8 cellular contexts compared by ENCODE assay signal in genomic region chr7:152025077-152025936, GRCh38. TPM values are rescaled to one million over a fixed set of nuclear protein-coding genes. Genes with fewer than 3 reads are reported as not detected.
A peak's percentile ranks its signal among the peaks of the same experiment; 100 is the strongest.
DNase-seq lines count a peak whose midpoint lies in the region; ATAC-seq and TF ChIP-seq lines count a peak whose summit lies in the region.

TSS of gene GALNT11 (plus strand) at chr7:152025674. CDS start at chr7:152094228, 68,554 bp downstream.

- POLR2A ChIA-PET in HEK293 (lab: Yijun Ruan, JAX), result interaction anchor here (0.5 kb wide), 1 partner anchor 110 kb away, joined by 3 read pairs; no protein-coding TSS in a partner anchor

- H3K36me3 Mint-ChIP-seq in progenitor cell of endocrine pancreas (ENCODE audit: insufficient read depth), result peaks cover 18% of the 10 kb centered on the region

- peaks cover 5% of the 10 kb centered on the region for H3K4me1 Mint-ChIP-seq in progenitor cell of endocrine pancreas (ENCODE audit: low read depth)

- peak; percentile 96 to 100 (median 98) for ATAC-seq in heart right ventricle
- ATAC-seq in upper lobe of right lung, result peak; percentile 99

- H3K27me3 ChIP-seq in heart right ventricle (no peaks in the 10 kb centered on the region), upper lobe of right lung (no peaks in the 10 kb centered on the region)

- peaks cover 3% of the 10 kb centered on the region for H3K9me3 Mint-ChIP-seq in progenitor cell of endocrine pancreas (ENCODE audit: low read depth)

- TF ChIP-seq CTCF in HEK293 (tag by site-specific recombination; IDR thresholded peaks at IDR 0.05), result peak; percentile 37; the same call in 1 of the 2 replicates
- TF ChIP-seq CTCF in heart right ventricle (IDR thresholded peaks at IDR 0.05), result peak in 5 of 9 donors; percentile 25 to 58 (median 40)
- peak; percentile 49 for TF ChIP-seq CTCF in progenitor cell of endocrine pancreas (IDR thresholded peaks at IDR 0.05; ENCODE audit: unreplicated experiment)
- TF ChIP-seq CTCF in upper lobe of right lung (IDR thresholded peaks at IDR 0.05), result peak; percentile 27

- H3K9me3 ChIP-seq in HEK293 (ENCODE audit: control insufficient read depth, insufficient read depth, low read depth, low read length) (no peaks in the 10 kb centered on the region), heart right ventricle (no peaks in the 10 kb centered on the region), upper lobe of right lung (no peaks in the 10 kb centered on the region)

- CTCF ChIA-PET in HEK293 (lab: Yijun Ruan, JAX), result interaction anchor here (0.6 kb wide), 1 partner anchor 42 kb away, joined by 4 read pairs; no protein-coding TSS in a partner anchor

- DNase-seq in MV-4-11 (lab: John Stamatoyannopoulos, UW) (peak; percentile 71), amniotic epithelial cell (ENCODE audit: low read depth) (peak; percentile 66), heart right ventricle (peak; percentile 79 to 89), progenitor cell of endocrine pancreas (ENCODE audit: low spot score, unreplicated experiment) (peak; percentile 74), upper lobe of right lung (peak; percentile 94)

- H3K4me3 ChIP-seq in HEK293 (ENCODE audit: low read depth, low read length), result peak within 1 kb of the TSS; percentile 77
- H3K4me3 ChIP-seq in heart right ventricle, result peak within 1 kb of the TSS; percentile 64 to 96 (median 86)
- H3K4me3 ChIP-seq in upper lobe of right lung, result peak within 1 kb of the TSS; percentile 66

- H3K27ac ChIP-seq in HEK293 (ENCODE audit: extremely low read depth, low read depth, low read length) (peak within 1 kb of the TSS; percentile 71), heart right ventricle (peak within 1 kb of the TSS in 9 of 10 donors; percentile 82 to 94 (median 87)), upper lobe of right lung (peak within 1 kb of the TSS; percentile 87)

- intact Hi-C loops in T-helper 1 cell treated with Interleukin-12 subunit alpha and Interleukin-12 subunit beta and Interleukin-4 antibody, amounts not matched to agents 30 ng/mL and 1 ng/mL, for 36 hours (cut with micrococcal nuclease), result loop anchor here (1.0 to 5.0 kb wide), 7 partner anchors 89 to 733 kb away; partner anchors contain the start of gene ACTR3B
- intact Hi-C loops in heart right ventricle (cut with DNase I) (loop anchor here in 2 of 10 donors (5.0 to 10.0 kb wide), 2 partner anchors 119 to 148 kb away; partner anchors contain the start of gene PRKAG2 (in 1 of the 2)), upper lobe of right lung (cut with DNase I) (no loop called here)

- peaks cover 5% of the 10 kb centered on the region for H3K27me3 Mint-ChIP-seq in progenitor cell of endocrine pancreas

- H3K4me1 ChIP-seq in HEK293 (ENCODE audit: control insufficient read depth, insufficient read depth, low read length) (no peaks in the 10 kb centered on the region), heart right ventricle (peaks cover 0 to 23% (median 13%) of the 10 kb centered on the region in 9 donors), upper lobe of right lung (peaks cover 20% of the 10 kb centered on the region)

- H3K4me3 Mint-ChIP-seq in progenitor cell of endocrine pancreas (ENCODE audit: low read depth), result peak within 1 kb of the TSS; percentile 86

- H3K27ac Mint-ChIP-seq in progenitor cell of endocrine pancreas, result peak within 1 kb of the TSS; percentile 92

- peak; percentile 50 for TF ChIP-seq POLR2A in GM10847 (IDR thresholded peaks at IDR 0.05; ENCODE audit: extremely low read depth, insufficient read length)

- peaks cover 0 to 21% of the 10 kb centered on the region in 2 experiments; a peak in 1 of 3 replicates for H3K36me3 ChIP-seq in HEK293 (ENCODE audit: control insufficient read depth in 2 of 2, insufficient read depth in 1 of 2, low read length in 2 of 2)
- peaks cover 0 to 20% (median 7%) of the 10 kb centered on the region in 9 donors for H3K36me3 ChIP-seq in heart right ventricle
- H3K36me3 ChIP-seq in upper lobe of right lung, result no peaks in the 10 kb centered on the region

- 4% methylated on average over 67 to 84 of the region's 84 CpGs for WGBS in heart right ventricle, 2 donors

TF ChIP-seq in HEK293, 187 proteins besides CTCF, POLR2A, EP300 and RAD21 (continues in another document):
- 0 out of 2 replicates have a peak, but pooled peaks have one; percentile 4 for TF ChIP-seq ZNF76 (tag by site-specific recombination; IDR thresholded peaks at IDR 0.05; ENCODE audit: borderline replicate concordance, low read depth)
- no peak for TF ChIP-seq SCRT1 (tag by site-specific recombination; IDR thresholded peaks at IDR 0.05; ENCODE audit: borderline replicate concordance)
- TF ChIP-seq ZNF670 (tag by site-specific recombination; IDR thresholded peaks at IDR 0.05; ENCODE audit: low read depth), result no peak
- TF ChIP-seq OVOL3 (tag by site-specific recombination; IDR thresholded peaks at IDR 0.05), result no peak
- peak; percentile 87 for TF ChIP-seq ZNF501 (tag by site-specific recombination; IDR thresholded peaks at IDR 0.05)
- TF ChIP-seq SETDB1 (IDR thresholded peaks at IDR 0.05; ENCODE audit: insufficient read length, low read length), result no peak
- TF ChIP-seq ZNF639 (tag by site-specific recombination; IDR thresholded peaks at IDR 0.05), result no peak
- TF ChIP-seq ZBTB7A (tag by site-specific recombination; IDR thresholded peaks at IDR 0.05; ENCODE audit: low read depth), result peak; percentile 26; the same call in 1 of the 2 replicates
- TF ChIP-seq, protein P1, sequence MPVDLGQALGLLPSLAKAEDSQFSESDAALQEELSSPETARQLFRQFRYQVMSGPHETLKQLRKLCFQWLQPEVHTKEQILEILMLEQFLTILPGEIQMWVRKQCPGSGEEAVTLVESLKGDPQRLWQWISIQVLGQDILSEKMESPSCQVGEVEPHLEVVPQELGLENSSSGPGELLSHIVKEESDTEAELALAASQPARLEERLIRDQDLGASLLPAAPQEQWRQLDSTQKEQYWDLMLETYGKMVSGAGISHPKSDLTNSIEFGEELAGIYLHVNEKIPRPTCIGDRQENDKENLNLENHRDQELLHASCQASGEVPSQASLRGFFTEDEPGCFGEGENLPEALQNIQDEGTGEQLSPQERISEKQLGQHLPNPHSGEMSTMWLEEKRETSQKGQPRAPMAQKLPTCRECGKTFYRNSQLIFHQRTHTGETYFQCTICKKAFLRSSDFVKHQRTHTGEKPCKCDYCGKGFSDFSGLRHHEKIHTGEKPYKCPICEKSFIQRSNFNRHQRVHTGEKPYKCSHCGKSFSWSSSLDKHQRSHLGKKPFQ (tag by site-specific recombination; IDR thresholded peaks at IDR 0.05), result no peak
- TF ChIP-seq ZNF514 (tag by site-specific recombination; IDR thresholded peaks at IDR 0.05), result no peak
- TF ChIP-seq ZNF221 (tag by site-specific recombination; IDR thresholded peaks at IDR 0.05; ENCODE audit: borderline replicate concordance), result no peak
- TF ChIP-seq ZNF311 (tag by site-specific recombination; IDR thresholded peaks at IDR 0.05; ENCODE audit: borderline replicate concordance), result no peak
- peak; percentile 95 for TF ChIP-seq ZBTB8A (tag by site-specific recombination; IDR thresholded peaks at IDR 0.05)
- TF ChIP-seq, protein P2, sequence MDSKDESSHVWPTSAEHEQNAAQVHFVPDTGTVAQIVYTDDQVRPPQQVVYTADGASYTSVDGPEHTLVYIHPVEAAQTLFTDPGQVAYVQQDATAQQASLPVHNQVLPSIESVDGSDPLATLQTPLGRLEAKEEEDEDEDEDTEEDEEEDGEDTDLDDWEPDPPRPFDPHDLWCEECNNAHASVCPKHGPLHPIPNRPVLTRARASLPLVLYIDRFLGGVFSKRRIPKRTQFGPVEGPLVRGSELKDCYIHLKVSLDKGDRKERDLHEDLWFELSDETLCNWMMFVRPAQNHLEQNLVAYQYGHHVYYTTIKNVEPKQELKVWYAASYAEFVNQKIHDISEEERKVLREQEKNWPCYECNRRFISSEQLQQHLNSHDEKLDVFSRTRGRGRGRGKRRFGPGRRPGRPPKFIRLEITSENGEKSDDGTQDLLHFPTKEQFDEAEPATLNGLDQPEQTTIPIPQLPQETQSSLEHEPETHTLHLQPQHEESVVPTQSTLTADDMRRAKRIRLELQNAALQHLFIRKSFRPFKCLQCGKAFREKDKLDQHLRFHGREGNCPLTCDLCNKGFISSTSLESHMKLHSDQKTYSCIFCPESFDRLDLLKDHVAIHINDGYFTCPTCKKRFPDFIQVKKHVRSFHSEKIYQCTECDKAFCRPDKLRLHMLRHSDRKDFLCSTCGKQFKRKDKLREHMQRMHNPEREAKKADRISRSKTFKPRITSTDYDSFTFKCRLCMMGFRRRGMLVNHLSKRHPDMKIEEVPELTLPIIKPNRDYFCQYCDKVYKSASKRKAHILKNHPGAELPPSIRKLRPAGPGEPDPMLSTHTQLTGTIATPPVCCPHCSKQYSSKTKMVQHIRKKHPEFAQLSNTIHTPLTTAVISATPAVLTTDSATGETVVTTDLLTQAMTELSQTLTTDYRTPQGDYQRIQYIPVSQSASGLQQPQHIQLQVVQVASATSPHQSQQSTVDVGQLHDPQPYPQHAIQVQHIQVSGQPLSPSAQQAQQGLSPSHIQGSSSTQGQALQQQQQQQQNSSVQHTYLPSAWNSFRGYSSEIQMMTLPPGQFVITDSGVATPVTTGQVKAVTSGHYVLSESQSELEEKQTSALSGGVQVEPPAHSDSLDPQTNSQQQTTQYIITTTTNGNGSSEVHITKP (tag by site-specific recombination; IDR thresholded peaks at IDR 0.05), result no peak
- TF ChIP-seq ZNF174 (tag by site-specific recombination; IDR thresholded peaks at IDR 0.05), result no peak
- TF ChIP-seq ZNF335 (tag by site-specific recombination; conservative IDR thresholded peaks at IDR 0.05), result peak; percentile 80

RNA-seq across cellular contexts. Expression of gene GALNT11, which starts in this region (rescaled TPM):
- 16.7 and 19.8 TPM in 2 replicates for total RNA-seq in T-helper 1 cell treated with Interleukin-12 subunit alpha and Interleukin-12 subunit beta and Interleukin-4 antibody, amounts not matched to agents 30 ng/mL and 1 ng/mL, for 36 hours
- total RNA-seq in heart right ventricle (10 to 100 TPM; 19.3 to 28.4 (median 22.9) TPM), progenitor cell of endocrine pancreas (29.5 and 32.9 TPM in 2 replicates), upper lobe of right lung (40.5 TPM)
- polyA plus RNA-seq in heart right ventricle, result 10 to 100 TPM; 13.2 to 14.8 TPM

Comparison
In these comparisons a context has a peak if more than half of its experiments do, and no peak if none do; other contexts are left out.
1. Peak in every context shown above with its lines: DNase-seq, ATAC-seq, H3K4me3 ChIP-seq and H3K27ac ChIP-seq.